In the genomic region with DNA sequence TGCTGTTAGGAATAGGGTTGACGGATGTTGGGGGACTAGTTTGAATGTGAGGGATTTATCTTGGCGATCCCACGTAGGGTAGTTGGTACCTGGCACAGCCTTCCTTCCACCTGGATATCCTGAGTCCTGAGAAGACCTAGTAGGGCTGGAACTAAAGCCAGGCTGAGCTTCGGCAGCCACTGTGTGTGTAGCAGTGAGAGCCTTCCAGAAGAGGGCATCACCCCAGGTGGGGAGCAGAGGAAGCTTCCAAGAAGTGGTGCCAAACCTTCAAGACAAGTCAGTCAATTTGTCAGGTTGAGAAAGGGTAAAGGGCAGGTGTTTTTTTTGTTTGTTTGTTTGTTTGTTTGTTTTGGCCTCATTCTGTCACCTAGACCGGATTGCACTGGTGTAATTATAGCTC, we compare ENCODE assay signal across 1 cellular context.
TF ChIP-seq lines count a peak whose summit lies in the region.

No MANE protein-coding gene starts in this region.

TF ChIP-seq in Ishikawa, 13 proteins besides CTCF, POLR2A, EP300 and RAD21 (continued from another document):
- TF ChIP-seq YY1 (IDR thresholded peaks at IDR 0.05; ENCODE audit: low read depth), result no peak
